29 cellular contexts compared by ENCODE assay signal in genomic region chr7:111878788-111879187, GRCh38.
"Had no signal": no experiment of that assay in that cellular context is flagged by ENCODE, and none has a peak within 500 bp of the region (broad histone marks: within the 10 kb centered on the region; RNA-seq: fewer than 3 reads in every experiment).

No MANE protein-coding gene starts in this region.

- FAIRE-seq: bronchial epithelial cell, TTC549 had no signal

- H3K9me3 ChIP-seq: ascending aorta, body of pancreas, Peyer's patch, SJSA1 had no signal

- H3K36me3 ChIP-seq: ascending aorta, Peyer's patch, SJSA1 had no signal

- ATAC-seq: activated naive CD4-positive, alpha-beta T cell treated with anti-CD3 and anti-CD28 coated beads, Interleukin-2, amount 50 U/mL, for 72 hours; activated naive CD8-positive, alpha-beta T cell treated with anti-CD3 and anti-CD28 coated beads, Interleukin-2, amount 50 U/mL, for 24 hours; activated T-cell treated with anti-CD3 and anti-CD28 coated beads, Interleukin-2, amount 50 U/mL, for 4 hours; body of pancreas; T-helper 17 cell had no signal

- H3K27ac ChIP-seq: ascending aorta, body of pancreas, Peyer's patch, RWPE1, SJSA1 had no signal

- H3K27me3 ChIP-seq: ascending aorta, body of pancreas, Peyer's patch, SJSA1 had no signal

- DNase-seq: activated CD4-positive, alpha-beta memory T cell treated with anti-CD3 and anti-CD28 coated beads for 36 hours; activated CD4-positive, alpha-beta T cell treated with anti-CD3 and anti-CD28 coated beads, Interleukin-2, amount 10 ng/mL, durations not matched to agents 7 days and 5 days; activated CD4-positive, CD25-positive, alpha-beta regulatory T cell; activated CD8-positive, alpha-beta memory T cell treated with anti-CD3 and anti-CD28 coated beads for 24 hours; activated effector memory CD4-positive, alpha-beta T cell treated with anti-CD3 and anti-CD28 coated beads, Interleukin-2, amount 50 U/mL, for 16 hours; activated naive CD4-positive, alpha-beta T cell treated with Interleukin-2 at 50 U/mL for 16 hours; activated naive CD8-positive, alpha-beta T cell treated with anti-CD3 and anti-CD28 coated beads, Interleukin-2, amount 50 U/mL, for 24 hours; activated T-cell treated with anti-CD3 and anti-CD28 coated beads, Interleukin-2, amount 50 U/mL, for 4 hours; amniotic stem cell; body of pancreas; central memory CD4-positive, alpha-beta T cell; Kasumi-1; NCI-H1048; NCI-H146; NCI-H187 treated with DMSO at 0.1 percent for 48 hours; NCI-H2081 treated with DMSO at 0.1 percent for 48 hours; NCI-H446 treated with DMSO at 0.1 percent for 48 hours; NCI-H524 treated with DMSO at 0.1 percent for 48 hours; NCI-H748 treated with DMSO at 0.1 percent for 48 hours; Peyer's patch; Right ventricle myocardium superior; T-helper 17 cell; T-helper 9 cell had no signal

- H3K4me1 ChIP-seq: Peyer's patch, SJSA1 had no signal

- H3K4me3 ChIP-seq: ascending aorta, body of pancreas, Peyer's patch, SJSA1 had no signal
